ENCODE assay signal across 15 cellular contexts in the genomic region with DNA sequence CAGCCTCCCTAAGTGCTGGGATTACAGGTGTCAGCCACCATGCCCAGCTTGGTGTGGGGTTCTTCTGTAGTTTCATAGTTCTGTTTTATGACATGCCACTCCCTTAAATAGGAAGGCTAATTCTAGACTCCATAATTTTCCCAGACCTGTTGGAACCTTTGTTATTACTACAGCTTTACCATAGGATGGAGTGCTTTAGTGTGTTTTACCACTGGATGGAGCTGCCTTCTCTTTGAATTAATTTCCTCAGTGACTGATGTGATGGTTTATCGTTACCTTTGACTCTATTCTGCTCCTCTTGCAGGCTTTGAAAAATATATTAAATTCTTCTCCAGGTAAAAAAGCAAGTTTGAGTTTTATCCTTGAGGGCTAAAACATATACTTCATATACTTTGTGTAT.
A peak's percentile ranks its signal among the peaks of the same experiment; 100 is the strongest.
DNase-seq lines count a peak whose midpoint lies in the region; ATAC-seq, FAIRE-seq and TF ChIP-seq lines count a peak whose summit lies in the region.
"Had no signal": no experiment of that assay in that cellular context is flagged by ENCODE, and none has a peak within 500 bp of the region (broad histone marks: within the 10 kb centered on the region; RNA-seq: fewer than 3 reads in every experiment).

No MANE protein-coding gene starts in this region.

- no peak for TF ChIP-seq EP300 in GM12878 (IDR thresholded peaks at IDR 0.05; ENCODE audit: borderline replicate concordance in 1 of 2, control insufficient read depth in 1 of 2, low read depth in 2 of 2, low read length in 2 of 2)

- CTCF ChIA-PET in GM12878 (lab: Yijun Ruan, JAX): interaction anchor here (0.5 to 1.6 kb wide), 7 partner anchors 20 to 1829 kb away, joined by 3 read pairs; no protein-coding TSS in a partner anchor

- H3K9ac ChIP-seq in GM12878 (ENCODE audit: control insufficient read depth, insufficient read depth, low read length) (no peak overlapping the region), kidney (ENCODE audit: low read length in 2 of 2) (no peak overlapping the region)

- in situ Hi-C loops in GM12878 (cut with MboI): no loop called here

- no peak overlapping the region for H3K4me2 ChIP-seq in GM12878 (ENCODE audit: control insufficient read depth, insufficient read depth)
- H3K4me2 ChIP-seq: smooth muscle cell had no signal

- H3K4me1 ChIP-seq in GM12878 (ENCODE audit: control insufficient read depth, insufficient read depth, low read length): no peaks in the 10 kb centered on the region
- no peaks in the 10 kb centered on the region for H3K4me1 ChIP-seq in kidney (ENCODE audit: control insufficient read depth in 1 of 2, insufficient read depth in 1 of 2, low read depth in 1 of 2, low read length in 2 of 2)
- H3K4me1 ChIP-seq: ascending aorta had no signal

- peak; percentile 27 for TF ChIP-seq RAD21 in GM12878 (IDR thresholded peaks at IDR 0.05; ENCODE audit: insufficient read depth, low read depth, low read length)

- no peaks in the 10 kb centered on the region for H3K27me3 ChIP-seq in GM12878 (replicated peaks in 1 of 2; ENCODE audit: control insufficient read depth in 2 of 2, insufficient read depth in 2 of 2, low read length in 1 of 2)
- H3K27me3 ChIP-seq: ascending aorta had no signal

- H3K36me3 ChIP-seq in GM12878 (ENCODE audit: control insufficient read depth in 2 of 2, insufficient read depth in 2 of 2, low read length in 1 of 2) (no peaks in the 10 kb centered on the region), kidney (ENCODE audit: control insufficient read depth in 1 of 2, insufficient read depth in 2 of 2, low read length in 2 of 2) (no peaks in the 10 kb centered on the region)
- H3K36me3 ChIP-seq: ascending aorta had no signal

- no peak overlapping the region for H2AFZ ChIP-seq in GM12878 (ENCODE audit: control insufficient read depth, low read depth, low read length)

- H3K27ac ChIP-seq in GM12878 (ENCODE audit: control insufficient read depth, insufficient read depth) (no peak overlapping the region), kidney (ENCODE audit: low read depth in 2 of 2, low read length in 2 of 2) (no peak overlapping the region)
- H3K27ac ChIP-seq: ascending aorta, HL-60 had no signal

- TF ChIP-seq CTCF in D721Med (IDR thresholded peaks at IDR 0.05; ENCODE audit: insufficient read depth, missing control alignments) (peak; percentile 32), LNCAP (IDR thresholded peaks at IDR 0.05) (peak; percentile 53), GM12878 (IDR thresholded peaks at IDR 0.05 in 2 of 3, conservative IDR thresholded peaks at IDR 0.05 in 1 of 3; ENCODE audit: control insufficient read depth in 2 of 3, extremely low read depth in 1 of 3, insufficient read depth in 1 of 3, low read depth in 3 of 3, low read length in 3 of 3) (peak in 1 of 3 experiments; percentile 22; a peak in 1 of 6 replicates), kidney (IDR thresholded peaks at IDR 0.05; ENCODE audit: borderline replicate concordance, extremely low read depth, insufficient read depth) (peak; percentile 9), lower leg skin (IDR thresholded peaks at IDR 0.05) (no peak)

- POLR2A ChIA-PET in GM12878 (lab: Charles Lee): no interaction called here

- ATAC-seq in GM12878 (no peak), GM21717 (IDR thresholded peaks at IDR 0.05; ENCODE audit: unreplicated experiment) (no peak)
- ATAC-seq: activated CD4-positive, CD25-positive, alpha-beta regulatory T cell treated with anti-CD3 and anti-CD28 coated beads, Interleukin-2, amount 50 U/mL, for 24 hours had no signal

- SMC1A ChIA-PET in GM12878 (lab: Charles Lee; ENCODE audit: uncharacterized antibody, unreplicated experiment): interaction anchor here (1.0 to 1.4 kb wide), 4 partner anchors 14 to 396 kb away, joined by 3 to 6 read pairs (median 3); no protein-coding TSS in a partner anchor

- H3K4me3 ChIP-seq in GM12878 (no peak overlapping the region), kidney (ENCODE audit: low read length in 2 of 2) (no peak overlapping the region), lower leg skin (ENCODE audit: low read depth, poor library complexity, severe bottlenecking) (no peak overlapping the region)
- H3K4me3 ChIP-seq: ascending aorta, smooth muscle cell had no signal

- no peak for DNase-seq in D721Med (ENCODE audit: insufficient read length, low spot score)
- no peak for DNase-seq in GM12878 (ENCODE audit: low read depth, low spot score)
- DNase-seq in kidney: no peak
- DNase-seq in Kasumi-1 (lab: John Stamatoyannopoulos, UW): no peak
- DNase-seq in middle frontal gyrus (ENCODE audit: extremely low spot score, low spot score): no peak
- no peak for DNase-seq in lower leg skin (ENCODE audit: low spot score in 2 of 2)
- DNase-seq: activated T-cell treated with anti-CD3 and anti-CD28 coated beads, Interleukin-2, amount 50 U/mL, for 48 hours; CD4-positive, alpha-beta memory T cell; NCI-H1092 had no signal

- 0% methylated on average over 1 of the region's 1 CpG for WGBS in GM12878 (ENCODE audit: insufficient coverage, insufficient replicate concordance, low lambda C conversion rate, missing lambda C conversion rate)
- 67 to 75% methylated on average over 1 of the region's 1 CpG for WGBS in lower leg skin, 2 donors

- RAD21 ChIA-PET in GM12878 (lab: Charles Lee; ENCODE audit: unreplicated experiment): no interaction called here

- H3K79me2 ChIP-seq in GM12878 (ENCODE audit: control insufficient read depth, insufficient read depth, low read length): no peaks in the 10 kb centered on the region

- FAIRE-seq in D721Med (lab: Jason Lieb, UNC) (no peak), GM12878 (lab: Jason Lieb, UNC) (no peak), kidney (lab: Jason Lieb, UNC) (no peak)

- intact Hi-C loops in GM12878 (cut with micrococcal nuclease; ENCODE audit: unreplicated experiment): no loop called here
- intact Hi-C loops in kidney (cut with DNase I): no loop called here
- intact Hi-C loops in lower leg skin (cut with DNase I; ENCODE audit: low total_unique reads): no loop called here

- BruUV-seq in GM12878 (replicated peaks; lab: Mats Ljungman, UMichigan): no TSS peak

- no peaks in the 10 kb centered on the region for H4K20me1 ChIP-seq in GM12878 (ENCODE audit: control insufficient read depth, insufficient read depth)

- no peaks in the 10 kb centered on the region for H3K9me3 ChIP-seq in GM12878 (replicated peaks; ENCODE audit: control insufficient read depth, insufficient read depth, low read length)
- no peaks in the 10 kb centered on the region for H3K9me3 ChIP-seq in kidney (ENCODE audit: control insufficient read depth in 1 of 2, low read length in 2 of 2)
- H3K9me3 ChIP-seq: ascending aorta had no signal

- TF ChIP-seq POLR2A in GM12878 (IDR thresholded peaks at IDR 0.05; ENCODE audit: low read depth, low read length): no peak
- TF ChIP-seq POLR2A in lower leg skin (IDR thresholded peaks at IDR 0.05): no peak

TF ChIP-seq in GM12878, 131 proteins besides CTCF, POLR2A, EP300 and RAD21:
- TF ChIP-seq ZNF622 (IDR thresholded peaks at IDR 0.05) (no peak), IRF4 (IDR thresholded peaks at IDR 0.05; ENCODE audit: low read depth, low read length) (no peak), TBL1XR1 (IDR thresholded peaks at IDR 0.05; ENCODE audit: low read depth, low read length) (no peak), TCF12 (IDR thresholded peaks at IDR 0.05; ENCODE audit: low read depth, low read length) (no peak), SMC3 (IDR thresholded peaks at IDR 0.05; ENCODE audit: borderline replicate concordance, low read length) (peak; percentile 26; the same call in 1 of the 2 replicates)

Comparison
In these comparisons a context has a peak if more than half of its experiments do, and no peak if none do; other contexts are left out.
1. CTCF ChIP-seq: peak in D721Med (single experiment), LNCAP (single experiment) and kidney (single experiment); none in lower leg skin (0 of 3).